Comparison of ENCODE assay signal across 8 cellular contexts in genomic region chr17:40100419-40100668, GRCh38. TPM values are rescaled to one million over a fixed set of nuclear protein-coding genes. Genes with fewer than 3 reads are reported as not detected.
DNase-seq lines count a peak whose midpoint lies in the region; ATAC-seq, FAIRE-seq and TF ChIP-seq lines count a peak whose summit lies in the region.

Gene NR1D1 (minus strand): TSS chr17:40100589. CDS start chr17:40100094, 495 bp downstream.

- TF ChIP-seq POLR2A in endothelial cell of umbilical vein (IDR thresholded peaks at IDR 0.05; ENCODE audit: low read depth, low read length), result peak; percentile 67

- no TSS peak for BruUV-seq in endothelial cell of umbilical vein (replicated peaks; lab: Mats Ljungman, UMichigan)

- H3K4me3 Mint-ChIP-seq in natural killer cell, result peak within 1 kb of the TSS; percentile 98

- H3K27me3 Mint-ChIP-seq in natural killer cell (ENCODE audit: low read depth in 2 of 2), result no peaks in the 10 kb centered on the region

- no peak for DNase-seq in NT2/D1 (ENCODE audit: low read depth, low spot score)
- DNase-seq in endothelial cell of umbilical vein (ENCODE audit: low read depth, low spot score), result no peak
- no peak for DNase-seq in natural killer cell
- no peak for DNase-seq in DMS79 treated with DMSO at 0.1 percent for 48 hours (lab: John Stamatoyannopoulos, UW)
- DNase-seq in NCI-H1930 (lab: John Stamatoyannopoulos, UW), result no peak
- no peak for DNase-seq in NCI-H526 (lab: John Stamatoyannopoulos, UW)

- H3K4me2 ChIP-seq in BLaER1 treated with 17β-estradiol and CSF1 and Interleukin-3, amounts not matched to agents 10 nM and 100 nM, result peak within 1 kb of the TSS; percentile 94 to 100 (median 99)
- H3K4me2 ChIP-seq in endothelial cell of umbilical vein (ENCODE audit: insufficient read depth, low read length), result peak within 1 kb of the TSS; percentile 68

- H3K9ac ChIP-seq in BLaER1 treated with 17β-estradiol and CSF1 and Interleukin-3, amounts not matched to agents 10 nM and 100 nM, result peak within 1 kb of the TSS; percentile 76 to 91 (median 83)
- H3K9ac ChIP-seq in NT2/D1 (ENCODE audit: insufficient read length, low read depth) (peak within 1 kb of the TSS; percentile 84), endothelial cell of umbilical vein (replicated peaks; ENCODE audit: extremely low read depth, insufficient read depth, low read length) (peak within 1 kb of the TSS; percentile 75)

- POLR2A ChIA-PET in endothelial cell of umbilical vein (lab: Charles Lee), result interaction anchor here (0.6 to 3.7 kb wide), 5 partner anchors 9 to 40 kb away, joined by 3 to 56 read pairs (median 6); partner anchors contain the start of gene CASC3

- no peaks in the 10 kb centered on the region; a peak in 1 of 22 replicates for H4K20me1 ChIP-seq in BLaER1 treated with 17β-estradiol and CSF1 and Interleukin-3, amounts not matched to agents 10 nM and 100 nM
- H4K20me1 ChIP-seq in endothelial cell of umbilical vein (replicated peaks; ENCODE audit: control insufficient read depth, extremely low read depth, insufficient read depth, low read length), result no peaks in the 10 kb centered on the region

- FAIRE-seq in endothelial cell of umbilical vein (lab: Jason Lieb, UNC), result no peak

- H3K9me3 ChIP-seq in BLaER1 treated with 17β-estradiol and CSF1 and Interleukin-3, amounts not matched to agents 10 nM and 100 nM (replicated peaks in 1 of 11), result no peaks in the 10 kb centered on the region
- H3K9me3 ChIP-seq in NT2/D1 (ENCODE audit: insufficient read depth, low read length), result peaks cover 4% of the 10 kb centered on the region; the same call in 1 of the 2 replicates
- no peaks in the 10 kb centered on the region for H3K9me3 ChIP-seq in endothelial cell of umbilical vein (replicated peaks; ENCODE audit: control insufficient read depth, insufficient read depth, low read length)

- H3K27ac Mint-ChIP-seq in natural killer cell, result peak within 1 kb of the TSS; percentile 94 to 96

- intact Hi-C loops in endothelial cell of umbilical vein (cut with micrococcal nuclease), result loop anchor here (1.0 kb wide), 1 partner anchor 8 kb away; no protein-coding TSS in a partner anchor
- intact Hi-C loops in natural killer cell (cut with micrococcal nuclease), result loop anchor here (10.0 kb wide), 1 partner anchor 326 kb away; no protein-coding TSS in a partner anchor

- TF ChIP-seq CTCF in endothelial cell of umbilical vein (IDR thresholded peaks at IDR 0.05; ENCODE audit: extremely low read depth in 1 of 2, insufficient read depth in 1 of 2, low read depth in 1 of 2, low read length in 2 of 2) (no peak), natural killer cell (IDR thresholded peaks at IDR 0.05) (no peak)

- H3K4me1 Mint-ChIP-seq in natural killer cell, result peaks cover 78 to 80% of the 10 kb centered on the region in 2 donors

- H3K79me2 ChIP-seq in endothelial cell of umbilical vein (ENCODE audit: control insufficient read depth, insufficient read depth, low read length), result no peaks in the 10 kb centered on the region

- ATAC-seq in natural killer cell (no peak), GM18498 (IDR thresholded peaks at IDR 0.05; ENCODE audit: unreplicated experiment) (no peak)

- peak within 1 kb of the TSS; percentile 66 to 82 (median 70) for H3K4me3 ChIP-seq in BLaER1 treated with 17β-estradiol and CSF1 and Interleukin-3, amounts not matched to agents 10 nM and 100 nM
- H3K4me3 ChIP-seq in NT2/D1 (ENCODE audit: insufficient read length, low read depth), result peak within 1 kb of the TSS; percentile 65
- H3K4me3 ChIP-seq in endothelial cell of umbilical vein (replicated peaks in 1 of 3; ENCODE audit: insufficient read depth in 1 of 3, low read depth in 1 of 3, low read length in 3 of 3), result peak within 1 kb of the TSS; percentile 26 to 60 (median 48)

- peak within 1 kb of the TSS; percentile 90 to 98 (median 95) for H3K27ac ChIP-seq in BLaER1 treated with 17β-estradiol and CSF1 and Interleukin-3, amounts not matched to agents 10 nM and 100 nM
- peak within 1 kb of the TSS; percentile 93 for H3K27ac ChIP-seq in endothelial cell of umbilical vein (ENCODE audit: insufficient read depth, low read depth, low read length)

- H2AFZ ChIP-seq in endothelial cell of umbilical vein (ENCODE audit: low read depth, low read length), result peak within 1 kb of the TSS; percentile 33

- peaks cover 0 to 12% (median 4%) of the 10 kb centered on the region in 11 experiments; a peak in 5 of 22 replicates for H3K36me3 ChIP-seq in BLaER1 treated with 17β-estradiol and CSF1 and Interleukin-3, amounts not matched to agents 10 nM and 100 nM
- H3K36me3 ChIP-seq in NT2/D1 (ENCODE audit: insufficient read depth, insufficient read length, low read length) (peaks cover 17% of the 10 kb centered on the region), endothelial cell of umbilical vein (ENCODE audit: control insufficient read depth in 2 of 2, extremely low read depth in 1 of 2, insufficient read depth in 2 of 2, low read length in 2 of 2) (peaks cover 0 to 13% of the 10 kb centered on the region in 2 experiments)

- H3K27me3 ChIP-seq in BLaER1 treated with 17β-estradiol and CSF1 and Interleukin-3, amounts not matched to agents 10 nM and 100 nM, result no peaks in the 10 kb centered on the region; a peak in 1 of 22 replicates
- H3K27me3 ChIP-seq in NT2/D1 (ENCODE audit: insufficient read depth, insufficient read length) (peaks cover 11% of the 10 kb centered on the region), endothelial cell of umbilical vein (ENCODE audit: control insufficient read depth in 2 of 2, insufficient read depth in 2 of 2, low read length in 2 of 2) (no peaks in the 10 kb centered on the region)

- no peaks in the 10 kb centered on the region for H3K9me1 ChIP-seq in endothelial cell of umbilical vein (replicated peaks; ENCODE audit: control insufficient read depth, extremely low read depth, insufficient read depth, low read length)

- no peaks in the 10 kb centered on the region for H3K36me3 Mint-ChIP-seq in natural killer cell

- CTCF ChIA-PET in endothelial cell of umbilical vein (lab: Charles Lee), result interaction anchor here (1.0 to 5.0 kb wide), 8 partner anchors 10 to 68 kb away, joined by 3 to 138 read pairs (median 9); partner anchors contain the start of gene THRA

- H3K9me3 Mint-ChIP-seq in natural killer cell, result no peaks in the 10 kb centered on the region

- H3K4me1 ChIP-seq in BLaER1 treated with 17β-estradiol and CSF1 and Interleukin-3, amounts not matched to agents 10 nM and 100 nM, result peaks cover 74 to 91% (median 86%) of the 10 kb centered on the region in 10 experiments
- peaks cover 40% of the 10 kb centered on the region for H3K4me1 ChIP-seq in NT2/D1 (ENCODE audit: insufficient read depth, insufficient read length)
- H3K4me1 ChIP-seq in endothelial cell of umbilical vein (ENCODE audit: control insufficient read depth, extremely low read depth, insufficient read depth, low read length), result peaks cover 39% of the 10 kb centered on the region

- dilution Hi-C loops in endothelial cell of umbilical vein (cut with MboI; ENCODE audit: extremely low pct_ligation_motif_present, low sequenced_read_pairs), result no loop called here

TF ChIP-seq in endothelial cell of umbilical vein, 7 proteins besides CTCF, POLR2A, EP300 and RAD21:
- no peak for TF ChIP-seq FOS (IDR thresholded peaks at IDR 0.05; ENCODE audit: borderline replicate concordance, insufficient read depth, low read length)
- peak; percentile 63 for TF ChIP-seq POLR2AphosphoS5 (IDR thresholded peaks at IDR 0.05; ENCODE audit: insufficient read depth, low read depth, low read length)
- TF ChIP-seq EZH2 (IDR thresholded peaks at IDR 0.05; ENCODE audit: borderline replicate concordance, low read depth, low read length, severe bottlenecking), result no peak

RNA-seq across cellular contexts. Expression of gene NR1D1, which starts in this region (rescaled TPM):
- total RNA-seq in endothelial cell of umbilical vein (5.2 and 6.1 TPM in 2 replicates), natural killer cell (10 to 100 TPM in 1 of 3 donors, 1 to 10 TPM in 2; 8.8 to 10.1 (median 9.9) TPM)
- polyA plus RNA-seq in endothelial cell of umbilical vein, result 2.3 and 2.5 TPM in 2 replicates
- 2.5 and 3.0 TPM in 2 replicates for polyA plus RNA-seq in endothelial cell of umbilical vein (2011; cell fraction: cytosol; rRNA removed)
- 7.6 and 11.8 TPM in 2 replicates for polyA plus RNA-seq in endothelial cell of umbilical vein (2011; cell fraction: nucleus; rRNA removed)
- polyA plus RNA-seq in endothelial cell of umbilical vein (2012), result 5.3 and 8.8 TPM in 2 replicates
- polyA minus RNA-seq in endothelial cell of umbilical vein, result 2.2 and 3.5 TPM in 2 replicates
- 3.9 TPM for polyA minus RNA-seq in endothelial cell of umbilical vein (2011; cell fraction: cytosol; rRNA and poly(A)+ RNA removed)
- polyA minus RNA-seq in endothelial cell of umbilical vein (2011; cell fraction: nucleus; rRNA and poly(A)+ RNA removed), result 6.3 and 11.7 TPM in 2 replicates
